Comparison of ENCODE assay signal across 2 cellular contexts in the genomic region with DNA sequence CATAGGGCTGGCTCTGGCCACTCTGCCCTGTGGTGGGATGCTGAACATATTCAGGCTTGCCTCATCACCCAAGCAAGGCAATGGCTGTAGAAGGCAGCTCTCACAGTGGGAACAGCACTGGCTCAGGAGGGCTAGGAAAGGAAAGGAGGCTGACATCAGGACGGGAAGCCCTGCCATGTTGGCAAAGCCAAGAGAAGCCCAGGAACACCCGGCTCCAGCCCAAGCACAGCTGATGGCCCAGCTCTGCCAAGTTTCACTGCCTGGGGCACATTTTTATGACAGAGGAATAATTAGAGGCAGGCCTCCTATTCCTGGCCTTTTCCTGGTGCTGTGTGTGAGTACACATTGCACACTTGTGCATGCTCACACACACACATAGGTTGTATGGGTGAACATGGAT.
TF ChIP-seq lines count a peak whose summit lies in the region.

No MANE protein-coding gene starts in this region.

TF ChIP-seq in SK-N-SH, 30 proteins besides CTCF, POLR2A, EP300 and RAD21 (continued from another document):
- TF ChIP-seq, protein P1, sequence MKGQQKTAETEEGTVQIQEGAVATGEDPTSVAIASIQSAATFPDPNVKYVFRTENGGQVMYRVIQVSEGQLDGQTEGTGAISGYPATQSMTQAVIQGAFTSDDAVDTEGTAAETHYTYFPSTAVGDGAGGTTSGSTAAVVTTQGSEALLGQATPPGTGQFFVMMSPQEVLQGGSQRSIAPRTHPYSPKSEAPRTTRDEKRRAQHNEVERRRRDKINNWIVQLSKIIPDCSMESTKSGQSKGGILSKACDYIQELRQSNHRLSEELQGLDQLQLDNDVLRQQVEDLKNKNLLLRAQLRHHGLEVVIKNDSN (IDR thresholded peaks at IDR 0.05; ENCODE audit: borderline replicate concordance, low read depth) = no peak
- TF ChIP-seq, protein P2, sequence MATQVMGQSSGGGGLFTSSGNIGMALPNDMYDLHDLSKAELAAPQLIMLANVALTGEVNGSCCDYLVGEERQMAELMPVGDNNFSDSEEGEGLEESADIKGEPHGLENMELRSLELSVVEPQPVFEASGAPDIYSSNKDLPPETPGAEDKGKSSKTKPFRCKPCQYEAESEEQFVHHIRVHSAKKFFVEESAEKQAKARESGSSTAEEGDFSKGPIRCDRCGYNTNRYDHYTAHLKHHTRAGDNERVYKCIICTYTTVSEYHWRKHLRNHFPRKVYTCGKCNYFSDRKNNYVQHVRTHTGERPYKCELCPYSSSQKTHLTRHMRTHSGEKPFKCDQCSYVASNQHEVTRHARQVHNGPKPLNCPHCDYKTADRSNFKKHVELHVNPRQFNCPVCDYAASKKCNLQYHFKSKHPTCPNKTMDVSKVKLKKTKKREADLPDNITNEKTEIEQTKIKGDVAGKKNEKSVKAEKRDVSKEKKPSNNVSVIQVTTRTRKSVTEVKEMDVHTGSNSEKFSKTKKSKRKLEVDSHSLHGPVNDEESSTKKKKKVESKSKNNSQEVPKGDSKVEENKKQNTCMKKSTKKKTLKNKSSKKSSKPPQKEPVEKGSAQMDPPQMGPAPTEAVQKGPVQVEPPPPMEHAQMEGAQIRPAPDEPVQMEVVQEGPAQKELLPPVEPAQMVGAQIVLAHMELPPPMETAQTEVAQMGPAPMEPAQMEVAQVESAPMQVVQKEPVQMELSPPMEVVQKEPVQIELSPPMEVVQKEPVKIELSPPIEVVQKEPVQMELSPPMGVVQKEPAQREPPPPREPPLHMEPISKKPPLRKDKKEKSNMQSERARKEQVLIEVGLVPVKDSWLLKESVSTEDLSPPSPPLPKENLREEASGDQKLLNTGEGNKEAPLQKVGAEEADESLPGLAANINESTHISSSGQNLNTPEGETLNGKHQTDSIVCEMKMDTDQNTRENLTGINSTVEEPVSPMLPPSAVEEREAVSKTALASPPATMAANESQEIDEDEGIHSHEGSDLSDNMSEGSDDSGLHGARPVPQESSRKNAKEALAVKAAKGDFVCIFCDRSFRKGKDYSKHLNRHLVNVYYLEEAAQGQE (IDR thresholded peaks at IDR 0.05; ENCODE audit: low read depth, low read length) = no peak
- TF ChIP-seq RFX5 (IDR thresholded peaks at IDR 0.05; ENCODE audit: low read length) (no peak), FOXM1 (IDR thresholded peaks at IDR 0.05; ENCODE audit: low read depth) (no peak), CHD2 (IDR thresholded peaks at IDR 0.05; ENCODE audit: low read length, partially characterized antibody) (no peak), FOXJ3 (CRISPR knock-in tag; IDR thresholded peaks at IDR 0.05) (no peak), JUND (IDR thresholded peaks at IDR 0.05) (no peak)
- TF ChIP-seq, protein P3, sequence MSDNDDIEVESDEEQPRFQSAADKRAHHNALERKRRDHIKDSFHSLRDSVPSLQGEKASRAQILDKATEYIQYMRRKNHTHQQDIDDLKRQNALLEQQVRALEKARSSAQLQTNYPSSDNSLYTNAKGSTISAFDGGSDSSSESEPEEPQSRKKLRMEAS (IDR thresholded peaks at IDR 0.05; ENCODE audit: low read depth) = no peak
- TF ChIP-seq, protein P4, sequence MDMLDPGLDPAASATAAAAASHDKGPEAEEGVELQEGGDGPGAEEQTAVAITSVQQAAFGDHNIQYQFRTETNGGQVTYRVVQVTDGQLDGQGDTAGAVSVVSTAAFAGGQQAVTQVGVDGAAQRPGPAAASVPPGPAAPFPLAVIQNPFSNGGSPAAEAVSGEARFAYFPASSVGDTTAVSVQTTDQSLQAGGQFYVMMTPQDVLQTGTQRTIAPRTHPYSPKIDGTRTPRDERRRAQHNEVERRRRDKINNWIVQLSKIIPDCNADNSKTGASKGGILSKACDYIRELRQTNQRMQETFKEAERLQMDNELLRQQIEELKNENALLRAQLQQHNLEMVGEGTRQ (IDR thresholded peaks at IDR 0.05; ENCODE audit: borderline replicate concordance, low read depth, low read length) = no peak

TF ChIP-seq in SK-N-SH treated with all-trans-retinoic acid at 6 μM for 48 hours, 23 proteins besides CTCF, POLR2A, EP300 and RAD21 (continued from another document):
- TF ChIP-seq, protein P5, sequence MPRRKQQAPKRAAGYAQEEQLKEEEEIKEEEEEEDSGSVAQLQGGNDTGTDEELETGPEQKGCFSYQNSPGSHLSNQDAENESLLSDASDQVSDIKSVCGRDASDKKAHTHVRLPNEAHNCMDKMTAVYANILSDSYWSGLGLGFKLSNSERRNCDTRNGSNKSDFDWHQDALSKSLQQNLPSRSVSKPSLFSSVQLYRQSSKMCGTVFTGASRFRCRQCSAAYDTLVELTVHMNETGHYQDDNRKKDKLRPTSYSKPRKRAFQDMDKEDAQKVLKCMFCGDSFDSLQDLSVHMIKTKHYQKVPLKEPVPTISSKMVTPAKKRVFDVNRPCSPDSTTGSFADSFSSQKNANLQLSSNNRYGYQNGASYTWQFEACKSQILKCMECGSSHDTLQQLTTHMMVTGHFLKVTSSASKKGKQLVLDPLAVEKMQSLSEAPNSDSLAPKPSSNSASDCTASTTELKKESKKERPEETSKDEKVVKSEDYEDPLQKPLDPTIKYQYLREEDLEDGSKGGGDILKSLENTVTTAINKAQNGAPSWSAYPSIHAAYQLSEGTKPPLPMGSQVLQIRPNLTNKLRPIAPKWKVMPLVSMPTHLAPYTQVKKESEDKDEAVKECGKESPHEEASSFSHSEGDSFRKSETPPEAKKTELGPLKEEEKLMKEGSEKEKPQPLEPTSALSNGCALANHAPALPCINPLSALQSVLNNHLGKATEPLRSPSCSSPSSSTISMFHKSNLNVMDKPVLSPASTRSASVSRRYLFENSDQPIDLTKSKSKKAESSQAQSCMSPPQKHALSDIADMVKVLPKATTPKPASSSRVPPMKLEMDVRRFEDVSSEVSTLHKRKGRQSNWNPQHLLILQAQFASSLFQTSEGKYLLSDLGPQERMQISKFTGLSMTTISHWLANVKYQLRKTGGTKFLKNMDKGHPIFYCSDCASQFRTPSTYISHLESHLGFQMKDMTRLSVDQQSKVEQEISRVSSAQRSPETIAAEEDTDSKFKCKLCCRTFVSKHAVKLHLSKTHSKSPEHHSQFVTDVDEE (CRISPR knock-in tag; IDR thresholded peaks at IDR 0.05) = no peak
- TF ChIP-seq, protein P6, sequence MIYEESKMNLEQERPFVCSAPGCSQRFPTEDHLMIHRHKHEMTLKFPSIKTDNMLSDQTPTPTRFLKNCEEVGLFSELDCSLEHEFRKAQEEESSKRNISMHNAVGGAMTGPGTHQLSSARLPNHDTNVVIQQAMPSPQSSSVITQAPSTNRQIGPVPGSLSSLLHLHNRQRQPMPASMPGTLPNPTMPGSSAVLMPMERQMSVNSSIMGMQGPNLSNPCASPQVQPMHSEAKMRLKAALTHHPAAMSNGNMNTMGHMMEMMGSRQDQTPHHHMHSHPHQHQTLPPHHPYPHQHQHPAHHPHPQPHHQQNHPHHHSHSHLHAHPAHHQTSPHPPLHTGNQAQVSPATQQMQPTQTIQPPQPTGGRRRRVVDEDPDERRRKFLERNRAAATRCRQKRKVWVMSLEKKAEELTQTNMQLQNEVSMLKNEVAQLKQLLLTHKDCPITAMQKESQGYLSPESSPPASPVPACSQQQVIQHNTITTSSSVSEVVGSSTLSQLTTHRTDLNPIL (CRISPR knock-in tag; IDR thresholded peaks at IDR 0.05; ENCODE audit: low read depth) = no peak
- TF ChIP-seq ZNF70 (CRISPR knock-in tag; IDR thresholded peaks at IDR 0.05) (no peak), ZFP3 (CRISPR knock-in tag; IDR thresholded peaks at IDR 0.05) (no peak), ZNF565 (CRISPR knock-in tag; conservative IDR thresholded peaks at IDR 0.05; ENCODE audit: low read depth) (no peak), CSDC2 (CRISPR knock-in tag; IDR thresholded peaks at IDR 0.05) (no peak), ZC3H10 (CRISPR knock-in tag; IDR thresholded peaks at IDR 0.05) (no peak), TOX (CRISPR knock-in tag; IDR thresholded peaks at IDR 0.05; ENCODE audit: borderline replicate concordance) (no peak), ARNTL (CRISPR knock-in tag; IDR thresholded peaks at IDR 0.05; ENCODE audit: borderline replicate concordance, low read depth) (no peak), SNAI2 (CRISPR knock-in tag; IDR thresholded peaks at IDR 0.05) (no peak)
- TF ChIP-seq, protein P7, sequence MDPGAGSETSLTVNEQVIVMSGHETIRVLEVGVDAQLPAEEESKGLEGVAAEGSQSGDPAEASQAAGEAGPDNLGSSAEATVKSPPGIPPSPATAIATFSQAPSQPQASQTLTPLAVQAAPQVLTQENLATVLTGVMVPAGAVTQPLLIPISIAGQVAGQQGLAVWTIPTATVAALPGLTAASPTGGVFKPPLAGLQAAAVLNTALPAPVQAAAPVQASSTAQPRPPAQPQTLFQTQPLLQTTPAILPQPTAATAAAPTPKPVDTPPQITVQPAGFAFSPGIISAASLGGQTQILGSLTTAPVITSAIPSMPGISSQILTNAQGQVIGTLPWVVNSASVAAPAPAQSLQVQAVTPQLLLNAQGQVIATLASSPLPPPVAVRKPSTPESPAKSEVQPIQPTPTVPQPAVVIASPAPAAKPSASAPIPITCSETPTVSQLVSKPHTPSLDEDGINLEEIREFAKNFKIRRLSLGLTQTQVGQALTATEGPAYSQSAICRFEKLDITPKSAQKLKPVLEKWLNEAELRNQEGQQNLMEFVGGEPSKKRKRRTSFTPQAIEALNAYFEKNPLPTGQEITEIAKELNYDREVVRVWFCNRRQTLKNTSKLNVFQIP (CRISPR knock-in tag; IDR thresholded peaks at IDR 0.05; ENCODE audit: borderline replicate concordance, low read depth) = no peak
